In genomic region chr5:89435347-89435746, GRCh38 we compare ENCODE assay signal across 11 cellular contexts.
A peak's percentile ranks its signal among the peaks of the same experiment; 100 is the strongest.
DNase-seq lines count a peak whose midpoint lies in the region; ATAC-seq and TF ChIP-seq lines count a peak whose summit lies in the region.
"Had no signal": no experiment of that assay in that cellular context is flagged by ENCODE, and none has a peak within 500 bp of the region (broad histone marks: within the 10 kb centered on the region; RNA-seq: fewer than 3 reads in every experiment).

No MANE protein-coding gene starts in this region.

- H3K9me3 Mint-ChIP-seq in naive thymus-derived CD4-positive, alpha-beta T cell: peaks cover 0 to 2% (median 0%) of the 10 kb centered on the region in 11 donors
- H3K9me3 Mint-ChIP-seq: mesothelial cell of epicardium had no signal

- H3K4me3 ChIP-seq in naive thymus-derived CD4-positive, alpha-beta T cell (ENCODE audit: low read length): no peak overlapping the region

- no peaks in the 10 kb centered on the region for H3K36me3 ChIP-seq in naive thymus-derived CD4-positive, alpha-beta T cell (ENCODE audit: control insufficient read depth in 2 of 3, insufficient read depth in 3 of 3, low read length in 3 of 3)

- H3K4me1 ChIP-seq in naive thymus-derived CD4-positive, alpha-beta T cell (ENCODE audit: control insufficient read depth in 2 of 2, insufficient read depth in 2 of 2, low read length in 2 of 2): no peaks in the 10 kb centered on the region

- H3K4me1 Mint-ChIP-seq in naive thymus-derived CD4-positive, alpha-beta T cell: no peaks in the 10 kb centered on the region

- POLR2A ChIA-PET in naive thymus-derived CD4-positive, alpha-beta T cell (lab: Charles Lee): no interaction called here

- no peak for DNase-seq in activated T-cell treated with anti-CD3 and anti-CD28 coated beads for 4 hours
- no peak for DNase-seq in HCEC 1CT
- DNase-seq in NCI-H2171 treated with DMSO at 0.1 percent for 48 hours (lab: John Stamatoyannopoulos, UW): no peak
- no peak for DNase-seq in naive thymus-derived CD4-positive, alpha-beta T cell
- DNase-seq: AML-193, hypothalamus had no signal

- no peak overlapping the region for H3K27ac Mint-ChIP-seq in naive thymus-derived CD4-positive, alpha-beta T cell
- H3K27ac Mint-ChIP-seq: mesothelial cell of epicardium had no signal

- H3K27ac ChIP-seq in naive thymus-derived CD4-positive, alpha-beta T cell (ENCODE audit: low read depth, low read length): no peak overlapping the region

- H3K36me3 Mint-ChIP-seq in naive thymus-derived CD4-positive, alpha-beta T cell: no peaks in the 10 kb centered on the region
- H3K36me3 Mint-ChIP-seq: mesothelial cell of epicardium had no signal

- CTCF ChIA-PET in naive thymus-derived CD4-positive, alpha-beta T cell (lab: Charles Lee): no interaction called here

- ATAC-seq in GM18505 (IDR thresholded peaks at IDR 0.05; ENCODE audit: unreplicated experiment): peak; percentile 73
- ATAC-seq in GM21367 (IDR thresholded peaks at IDR 0.05; ENCODE audit: unreplicated experiment): peak; percentile 74
- peak; percentile 79 for ATAC-seq in HG02970 (IDR thresholded peaks at IDR 0.05; ENCODE audit: low FRiP score, unreplicated experiment)
- peak; percentile 55 for ATAC-seq in HG03575 (IDR thresholded peaks at IDR 0.05; ENCODE audit: extremely low read depth, insufficient number of reproducible peaks, low FRiP score, unreplicated experiment)
- no peak for ATAC-seq in naive thymus-derived CD4-positive, alpha-beta T cell

- H3K9me3 ChIP-seq in naive thymus-derived CD4-positive, alpha-beta T cell (ENCODE audit: control insufficient read depth in 2 of 3, low read length in 3 of 3): no peaks in the 10 kb centered on the region

- H3K4me3 Mint-ChIP-seq in naive thymus-derived CD4-positive, alpha-beta T cell: no peak overlapping the region
- H3K4me3 Mint-ChIP-seq: mesothelial cell of epicardium had no signal

- intact Hi-C loops in naive thymus-derived CD4-positive, alpha-beta T cell (cut with micrococcal nuclease): no loop called here

- H3K27me3 Mint-ChIP-seq in naive thymus-derived CD4-positive, alpha-beta T cell: no peaks in the 10 kb centered on the region

- no peaks in the 10 kb centered on the region for H3K27me3 ChIP-seq in naive thymus-derived CD4-positive, alpha-beta T cell (ENCODE audit: control insufficient read depth in 2 of 2, insufficient read depth in 2 of 2, low read length in 2 of 2)

- TF ChIP-seq POLR2A in GM18505 (IDR thresholded peaks at IDR 0.05; ENCODE audit: borderline replicate concordance, extremely low read depth, insufficient read depth, insufficient read length): peak; percentile 33
